Comparison of ENCODE assay signal across 9 cellular contexts in the genomic region with DNA sequence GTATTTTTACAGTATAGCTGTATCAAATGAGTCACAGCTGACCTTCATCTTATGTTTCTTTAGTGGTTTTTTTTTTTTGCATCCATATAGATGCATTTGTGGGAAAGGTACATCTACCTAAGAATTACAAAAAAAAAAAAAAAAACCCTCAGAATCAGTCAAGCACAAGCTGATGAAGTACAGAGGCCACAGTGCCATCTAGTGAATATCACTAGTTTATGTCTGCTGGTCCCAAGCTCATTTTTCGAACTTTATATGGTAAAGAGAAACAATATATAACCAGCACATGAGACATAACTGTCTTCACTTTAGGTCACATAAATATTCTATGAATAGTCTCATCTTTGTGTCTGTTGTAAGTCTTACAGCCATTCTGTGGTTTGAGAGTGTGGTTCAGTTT.
DNase-seq lines count a peak whose midpoint lies in the region; ATAC-seq, FAIRE-seq and TF ChIP-seq lines count a peak whose summit lies in the region.
"Had no signal": no experiment of that assay in that cellular context is flagged by ENCODE, and none has a peak within 500 bp of the region (broad histone marks: within the 10 kb centered on the region; RNA-seq: fewer than 3 reads in every experiment).

No MANE protein-coding gene starts in this region.

- H3F3A ChIP-seq in neural progenitor cell (ENCODE audit: low read depth) = no peaks in the 10 kb centered on the region

- CTCF ChIA-PET in activated CD8-positive, alpha-beta T cell treated with anti-CD3 and anti-CD28 coated beads for 36 hours (lab: Charles Lee) = interaction anchor here (0.6 to 2.2 kb wide), 11 partner anchors 38 to 468 kb away, joined by 3 to 14 read pairs (median 4); partner anchors contain the start of gene DLG3
- CTCF ChIA-PET in activated CD8-positive, alpha-beta T cell treated with anti-CD3 and anti-CD28 coated beads, Interleukin-2, amount 10 ng/mL, durations not matched to agents 7 days and 5 days (lab: Charles Lee) = interaction anchor here (0.6 to 2.3 kb wide), 11 partner anchors 8 to 231 kb away, joined by 3 to 8 read pairs (median 3); partner anchors contain the start of gene DLG3

- ATAC-seq in activated CD8-positive, alpha-beta T cell treated with anti-CD3 and anti-CD28 coated beads for 36 hours = peak; percentile 66
- no peak for ATAC-seq in activated CD8-positive, alpha-beta T cell treated with anti-CD3 and anti-CD28 coated beads, Interleukin-2, amount 10 ng/mL, durations not matched to agents 7 days and 5 days
- ATAC-seq in HG03520 (IDR thresholded peaks at IDR 0.05; ENCODE audit: unreplicated experiment) = no peak

- no peaks in the 10 kb centered on the region for H3K9me3 Mint-ChIP-seq in activated CD8-positive, alpha-beta T cell treated with anti-CD3 and anti-CD28 coated beads for 36 hours
- H3K9me3 Mint-ChIP-seq in activated CD8-positive, alpha-beta T cell treated with anti-CD3 and anti-CD28 coated beads, Interleukin-2, amount 10 ng/mL, durations not matched to agents 7 days and 5 days (ENCODE audit: insufficient read depth) = no peaks in the 10 kb centered on the region
- no peaks in the 10 kb centered on the region for H3K9me3 Mint-ChIP-seq in neural progenitor cell
- H3K9me3 Mint-ChIP-seq: activated naive CD8-positive, alpha-beta T cell treated with anti-CD3 and anti-CD28 coated beads, Interleukin-2, amount 10 ng/mL, durations not matched to agents 7 days and 5 days had no signal

- no peak overlapping the region for H3K4me2 ChIP-seq in neural progenitor cell

- H3K4me1 ChIP-seq in neural progenitor cell = no peaks in the 10 kb centered on the region

- no peak overlapping the region for H2AFZ ChIP-seq in neural progenitor cell (replicated peaks)

- H3K79me2 ChIP-seq in neural progenitor cell (ENCODE audit: low read depth) = no peaks in the 10 kb centered on the region

- H3K4me3 ChIP-seq in bronchial epithelial cell (ENCODE audit: low read depth, low read length) (no peak overlapping the region), neural progenitor cell (no peak overlapping the region)

- no peaks in the 10 kb centered on the region for H3K4me1 Mint-ChIP-seq in activated CD8-positive, alpha-beta T cell treated with anti-CD3 and anti-CD28 coated beads for 36 hours (ENCODE audit: low read depth)
- no peaks in the 10 kb centered on the region for H3K4me1 Mint-ChIP-seq in activated CD8-positive, alpha-beta T cell treated with anti-CD3 and anti-CD28 coated beads, Interleukin-2, amount 10 ng/mL, durations not matched to agents 7 days and 5 days (ENCODE audit: low read depth)
- H3K4me1 Mint-ChIP-seq in neural progenitor cell = no peaks in the 10 kb centered on the region
- H3K4me1 Mint-ChIP-seq: activated naive CD8-positive, alpha-beta T cell treated with anti-CD3 and anti-CD28 coated beads, Interleukin-2, amount 10 ng/mL, durations not matched to agents 7 days and 5 days had no signal

- H3K9ac ChIP-seq in neural progenitor cell = no peak overlapping the region

- intact Hi-C loops in activated CD8-positive, alpha-beta T cell treated with anti-CD3 and anti-CD28 coated beads for 36 hours (cut with micrococcal nuclease) = loop anchor here (5.0 kb wide), 1 partner anchor 212 kb away; no protein-coding TSS in a partner anchor

- DNase-seq in activated CD8-positive, alpha-beta T cell treated with anti-CD3 and anti-CD28 coated beads for 36 hours = peak; percentile 12
- DNase-seq in activated CD8-positive, alpha-beta T cell treated with anti-CD3 and anti-CD28 coated beads, Interleukin-2, amount 10 ng/mL, durations not matched to agents 7 days and 5 days = no peak
- peak; percentile 24 for DNase-seq in NAMALWA (ENCODE audit: low spot score)
- peak; percentile 44 for DNase-seq in bronchial epithelial cell (ENCODE audit: low read depth)
- DNase-seq in neural progenitor cell (ENCODE audit: low spot score) = peak; percentile 35
- DNase-seq in activated CD4-positive, alpha-beta T cell treated with anti-CD3 and anti-CD28 coated beads, Interleukin-2, amount 50 U/mL, for 48 hours = no peak
- no peak for DNase-seq in stimulated activated CD8-positive, alpha-beta memory T cell treated with anti-CD3 and anti-CD28 coated beads, Interleukin-4, amount 100 ng/mL, for 48 hours
- DNase-seq: activated naive CD8-positive, alpha-beta T cell treated with anti-CD3 and anti-CD28 coated beads, Interleukin-2, amount 10 ng/mL, durations not matched to agents 7 days and 5 days had no signal

- H3K27me3 Mint-ChIP-seq in activated CD8-positive, alpha-beta T cell treated with anti-CD3 and anti-CD28 coated beads for 36 hours = no peaks in the 10 kb centered on the region
- H3K27me3 Mint-ChIP-seq in activated CD8-positive, alpha-beta T cell treated with anti-CD3 and anti-CD28 coated beads, Interleukin-2, amount 10 ng/mL, durations not matched to agents 7 days and 5 days (ENCODE audit: low read depth) = peaks cover 4% of the 10 kb centered on the region
- H3K27me3 Mint-ChIP-seq in neural progenitor cell (ENCODE audit: insufficient read depth, low read depth) = no peaks in the 10 kb centered on the region

- TF ChIP-seq CTCF in activated CD8-positive, alpha-beta T cell treated with anti-CD3 and anti-CD28 coated beads for 36 hours (IDR thresholded peaks at IDR 0.05) = no peak
- TF ChIP-seq CTCF in bronchial epithelial cell (IDR thresholded peaks at IDR 0.05; ENCODE audit: insufficient read depth, low read length, severe bottlenecking) (peak; percentile 34), neural progenitor cell (IDR thresholded peaks at IDR 0.05) (peak; percentile 54)

- H3K4me3 Mint-ChIP-seq in activated CD8-positive, alpha-beta T cell treated with anti-CD3 and anti-CD28 coated beads for 36 hours = no peak overlapping the region
- H3K4me3 Mint-ChIP-seq in activated CD8-positive, alpha-beta T cell treated with anti-CD3 and anti-CD28 coated beads, Interleukin-2, amount 10 ng/mL, durations not matched to agents 7 days and 5 days = no peak overlapping the region
- no peak overlapping the region for H3K4me3 Mint-ChIP-seq in neural progenitor cell
- H3K4me3 Mint-ChIP-seq: activated naive CD8-positive, alpha-beta T cell treated with anti-CD3 and anti-CD28 coated beads, Interleukin-2, amount 10 ng/mL, durations not matched to agents 7 days and 5 days had no signal

- no peaks in the 10 kb centered on the region for H3K9me3 ChIP-seq in neural progenitor cell (ENCODE audit: low read depth)

- no peaks in the 10 kb centered on the region for H4K20me1 ChIP-seq in neural progenitor cell (ENCODE audit: low read depth)

- H3K36me3 ChIP-seq in bronchial epithelial cell (ENCODE audit: control insufficient read depth, insufficient read depth, low read length) = no peaks in the 10 kb centered on the region
- H3K36me3 ChIP-seq in neural progenitor cell = no peaks in the 10 kb centered on the region

- no peaks in the 10 kb centered on the region for H3K36me3 Mint-ChIP-seq in activated CD8-positive, alpha-beta T cell treated with anti-CD3 and anti-CD28 coated beads for 36 hours (ENCODE audit: low read depth)
- no peaks in the 10 kb centered on the region for H3K36me3 Mint-ChIP-seq in activated CD8-positive, alpha-beta T cell treated with anti-CD3 and anti-CD28 coated beads, Interleukin-2, amount 10 ng/mL, durations not matched to agents 7 days and 5 days (ENCODE audit: low read depth)
- H3K36me3 Mint-ChIP-seq in neural progenitor cell = no peaks in the 10 kb centered on the region
- H3K36me3 Mint-ChIP-seq: activated naive CD8-positive, alpha-beta T cell treated with anti-CD3 and anti-CD28 coated beads, Interleukin-2, amount 10 ng/mL, durations not matched to agents 7 days and 5 days had no signal

- no peaks in the 10 kb centered on the region for H3K27me3 ChIP-seq in bronchial epithelial cell (ENCODE audit: control insufficient read depth, insufficient read depth, low read length)
- no peaks in the 10 kb centered on the region for H3K27me3 ChIP-seq in neural progenitor cell

- H3K27ac ChIP-seq in neural progenitor cell = no peak overlapping the region

- H3K27ac Mint-ChIP-seq in activated CD8-positive, alpha-beta T cell treated with anti-CD3 and anti-CD28 coated beads for 36 hours = no peak overlapping the region
- no peak overlapping the region for H3K27ac Mint-ChIP-seq in activated CD8-positive, alpha-beta T cell treated with anti-CD3 and anti-CD28 coated beads, Interleukin-2, amount 10 ng/mL, durations not matched to agents 7 days and 5 days
- H3K27ac Mint-ChIP-seq in neural progenitor cell = no peak overlapping the region
- H3K27ac Mint-ChIP-seq: activated naive CD8-positive, alpha-beta T cell treated with anti-CD3 and anti-CD28 coated beads, Interleukin-2, amount 10 ng/mL, durations not matched to agents 7 days and 5 days had no signal

- POLR2A ChIA-PET in activated CD8-positive, alpha-beta T cell treated with anti-CD3 and anti-CD28 coated beads for 36 hours (lab: Charles Lee) = interaction anchor here (0.6 kb wide), 1 partner anchor 78 kb away, joined by 3 read pairs; no protein-coding TSS in a partner anchor
- POLR2A ChIA-PET in activated CD8-positive, alpha-beta T cell treated with anti-CD3 and anti-CD28 coated beads, Interleukin-2, amount 10 ng/mL, durations not matched to agents 7 days and 5 days (lab: Charles Lee) = no interaction called here

- FAIRE-seq in bronchial epithelial cell (lab: Jason Lieb, UNC) = no peak

Comparison
In these comparisons a context has a peak if more than half of its experiments do, and no peak if none do; other contexts are left out.
1. DNase-seq: peak in activated CD8-positive, alpha-beta T cell treated with anti-CD3 and anti-CD28 coated beads for 36 hours (single experiment), NAMALWA (single experiment), bronchial epithelial cell (single experiment) and neural progenitor cell (single experiment); none in activated CD8-positive, alpha-beta T cell treated with anti-CD3 and anti-CD28 coated beads, Interleukin-2, amount 10 ng/mL, durations not matched to agents 7 days and 5 days (single experiment), activated CD4-positive, alpha-beta T cell treated with anti-CD3 and anti-CD28 coated beads, Interleukin-2, amount 50 U/mL, for 48 hours (0 of 2) and stimulated activated CD8-positive, alpha-beta memory T cell treated with anti-CD3 and anti-CD28 coated beads, Interleukin-4, amount 100 ng/mL, for 48 hours (single experiment).